Comparison of ENCODE assay signal across 26 cellular contexts in genomic region chr4:116872308-116872707, GRCh38.
"Had no signal": no experiment of that assay in that cellular context is flagged by ENCODE, and none has a peak within 500 bp of the region (broad histone marks: within the 10 kb centered on the region; RNA-seq: fewer than 3 reads in every experiment).

No MANE protein-coding gene starts in this region.

- H3K4me1 ChIP-seq: pancreas, psoas muscle, stomach, thyroid gland, tibial nerve, upper lobe of left lung, vagina had no signal

- H3K4me3 ChIP-seq: pancreas, psoas muscle, stomach, thoracic aorta, thyroid gland, tibial nerve, upper lobe of left lung, vagina had no signal

- H3K36me3 ChIP-seq: neutrophil, pancreas, stomach, thoracic aorta, thyroid gland, tibial nerve, upper lobe of left lung, vagina had no signal

- H3K27me3 ChIP-seq: neutrophil, pancreas, stomach, thyroid gland, tibial nerve, upper lobe of left lung, vagina had no signal

- H3K9me3 ChIP-seq: neutrophil, pancreas, psoas muscle, stomach, thoracic aorta, thyroid gland, tibial nerve, upper lobe of left lung, vagina had no signal

- H3K27ac ChIP-seq: neutrophil, pancreas, psoas muscle, stomach, thoracic aorta, thyroid gland, tibial nerve, upper lobe of left lung, vagina had no signal

- DNase-seq: naive thymus-derived CD4-positive, alpha-beta T cell; natural killer cell; nephron progenitor cell; nucleus accumbens; pancreas; posterior cingulate gyrus; psoas muscle; right cardiac atrium; small intestine; stimulated activated CD4-positive, alpha-beta T cell treated with anti-CD3 and anti-CD28 coated beads, Interleukin-15, amount 100 ng/mL, for 24 hours; stimulated activated CD4-positive, alpha-beta T cell treated with anti-CD3 and anti-CD28 coated beads, Interleukin-2, amount 100 ng/mL, for 24 hours; stimulated activated CD4-positive, alpha-beta T cell treated with anti-CD3 and anti-CD28 coated beads, Interleukin-2, amount 100 ng/mL, for 48 hours; stimulated activated CD4-positive, alpha-beta T cell treated with anti-CD3 and anti-CD28 coated beads, Interleukin-4, amount 100 ng/mL, for 24 hours; stimulated activated naive B cell treated with anti-CD40 and anti-IgM and Interleukin-4, amounts not matched to agents 10 μg/mL and 1 μg/mL and 100 μg/mL, for 72 hours; stimulated activated naive CD4-positive, alpha-beta T cell treated with Interleukin-2 at 50 U/mL for 16 hours; stomach; thyroid gland; trophoblast cell; upper lobe of left lung had no signal

- ATAC-seq: naive thymus-derived CD4-positive, alpha-beta T cell; natural killer cell; pancreas; psoas muscle; right cardiac atrium; sciatic nerve; stimulated activated effector memory CD8-positive, alpha-beta T cell treated with anti-CD3 and anti-CD28 coated beads, Interleukin-12 subunit alpha, Interleukin-12 subunit beta, amount 100 ng/mL, for 72 hours; stimulated activated naive B cell treated with anti-CD40 and anti-IgM and Interleukin-4, amounts not matched to agents 10 μg/mL and 1 μg/mL and 100 μg/mL, for 72 hours had no signal

- FAIRE-seq: small intestine, urothelium cell line had no signal
